9 cellular contexts compared by ENCODE assay signal in genomic region chr9:131727184-131727785, GRCh38. TPM values are rescaled to one million over a fixed set of nuclear protein-coding genes. Genes with fewer than 3 reads are reported as not detected.
DNase-seq lines count a peak whose midpoint lies in the region; ATAC-seq and TF ChIP-seq lines count a peak whose summit lies in the region.
"Had no signal": no experiment of that assay in that cellular context is flagged by ENCODE, and none has a peak within 500 bp of the region (broad histone marks: within the 10 kb centered on the region; RNA-seq: fewer than 3 reads in every experiment).

No MANE protein-coding gene starts in this region.

- peaks cover 21% of the 10 kb centered on the region for H3K79me1 ChIP-seq in mesendoderm (ENCODE audit: low read length)

- no peak overlapping the region for H2BK15ac ChIP-seq in mesendoderm (replicated peaks; ENCODE audit: low read depth)

- no peaks in the 10 kb centered on the region for H3K36me3 ChIP-seq in ACC112 (ENCODE audit: insufficient read depth, low read length)
- H3K36me3 ChIP-seq in HUES48 (ENCODE audit: control insufficient read depth, insufficient read depth, low read length), result no peaks in the 10 kb centered on the region
- H3K36me3 ChIP-seq in mesendoderm (ENCODE audit: control insufficient read depth, insufficient read depth, low read length), result no peaks in the 10 kb centered on the region

- peaks cover 39% of the 10 kb centered on the region for H3K4me1 ChIP-seq in ACC112 (ENCODE audit: control insufficient read depth, insufficient read depth, low read length, unreplicated experiment)
- H3K4me1 ChIP-seq in HUES48 (ENCODE audit: control insufficient read depth, insufficient read depth, low read length), result peaks cover 32% of the 10 kb centered on the region
- peaks cover 7% of the 10 kb centered on the region for H3K4me1 ChIP-seq in mesendoderm (ENCODE audit: control insufficient read depth, low read depth, low read length)

- WGBS in mesendoderm (ENCODE audit: extremely low coverage, insufficient coverage, low lambda C conversion rate), result no CpG with 5 or more reads among the region's 7 CpGs

- ATAC-seq in HG02885 (IDR thresholded peaks at IDR 0.05; ENCODE audit: poor library complexity, unreplicated experiment) (no peak), HG02870 (IDR thresholded peaks at IDR 0.05; ENCODE audit: unreplicated experiment) (no peak)

- no peak overlapping the region for H3K4ac ChIP-seq in mesendoderm (ENCODE audit: low read depth, low read length)

- DNase-seq in astrocyte of the spinal cord (ENCODE audit: low read depth, low spot score), result peak; percentile 54
- peak; percentile 65 for DNase-seq in mesendoderm
- DNase-seq in retina, result no peak
- DNase-seq in germinal center (ENCODE audit: low spot score), result no peak
- DNase-seq: activated CD8-positive, alpha-beta memory T cell treated with anti-CD3 and anti-CD28 coated beads, Interleukin-2, amount 50 U/mL, for 48 hours had no signal

- no peaks in the 10 kb centered on the region for H3K9me3 ChIP-seq in HUES48 (ENCODE audit: control insufficient read depth, insufficient read depth, low read length)

- H2AK5ac ChIP-seq in mesendoderm (ENCODE audit: low read length), result no peak overlapping the region

- H3K27ac ChIP-seq in ACC112 (ENCODE audit: low read depth, low read length) (peak overlapping the region; percentile 27; the same call in 1 of the 2 replicates), HUES48 (ENCODE audit: low read depth, low read length) (peak overlapping the region; percentile 48), mesendoderm (ENCODE audit: low read depth, low read length) (no peak overlapping the region)

- H3K4me3 ChIP-seq in ACC112 (ENCODE audit: low read depth, low read length), result peak overlapping the region; percentile 0; the same call in 1 of the 2 replicates
- no peak overlapping the region for H3K4me3 ChIP-seq in HUES48 (ENCODE audit: low read depth, low read length)
- H3K4me3 ChIP-seq in astrocyte of the spinal cord (ENCODE audit: low read depth, low read length), result no peak overlapping the region
- no peak overlapping the region for H3K4me3 ChIP-seq in mesendoderm (ENCODE audit: low read length)

- in situ Hi-C loops in astrocyte of the spinal cord (cut with HindIII; ENCODE audit: low sequenced_read_pairs), result no loop called here

- H2AFZ ChIP-seq in ACC112 (ENCODE audit: low read length, unreplicated experiment), result no peak overlapping the region

- H3K23ac ChIP-seq in mesendoderm (ENCODE audit: low read length), result no peak overlapping the region

- H3K9ac ChIP-seq in HUES48 (ENCODE audit: low read depth, low read length), result no peak overlapping the region
- no peak overlapping the region for H3K9ac ChIP-seq in mesendoderm (ENCODE audit: low read length)

- H4K5ac ChIP-seq in mesendoderm (ENCODE audit: low read length), result no peak overlapping the region

- H2BK120ac ChIP-seq in mesendoderm (ENCODE audit: low read depth, low read length), result no peak overlapping the region

- no peak overlapping the region for H3K4me2 ChIP-seq in mesendoderm (ENCODE audit: low read length)

- no peak overlapping the region for H3K18ac ChIP-seq in mesendoderm (ENCODE audit: low read length)

- no peak overlapping the region for H3K56ac ChIP-seq in mesendoderm (ENCODE audit: low read length)

- peaks cover 55% of the 10 kb centered on the region for H3K79me2 ChIP-seq in ACC112 (ENCODE audit: control insufficient read depth, insufficient read depth, low read length, unreplicated experiment)
- peaks cover 46% of the 10 kb centered on the region for H3K79me2 ChIP-seq in mesendoderm (ENCODE audit: control insufficient read depth, insufficient read depth, low read length)

- no peak for TF ChIP-seq CTCF in astrocyte of the spinal cord (IDR thresholded peaks at IDR 0.05; ENCODE audit: low read depth, low read length)

- H3K27me3 ChIP-seq in ACC112 (ENCODE audit: insufficient read depth, low read length), result no peaks in the 10 kb centered on the region
- H3K27me3 ChIP-seq in HUES48 (ENCODE audit: control insufficient read depth, insufficient read depth, low read length), result no peaks in the 10 kb centered on the region
- H3K27me3 ChIP-seq in mesendoderm (ENCODE audit: insufficient read depth, low read length, poor library complexity), result no peaks in the 10 kb centered on the region

- no peak overlapping the region for H2BK5ac ChIP-seq in mesendoderm (ENCODE audit: low read length)

- H4K8ac ChIP-seq in mesendoderm (ENCODE audit: low read depth, low read length), result no peak overlapping the region

RNA-seq across cellular contexts. Expression of gene RAPGEF1, which starts 12.6 kb away (rescaled TPM):
- polyA plus RNA-seq in mesendoderm (2013, experiment 1 of 2), result 43.2 TPM
- polyA plus RNA-seq in mesendoderm (2013, experiment 2 of 2), result 44.5 TPM

Comparison
In these comparisons a context has a peak if more than half of its experiments do, and no peak if none do; other contexts are left out.
1. DNase-seq: peak in astrocyte of the spinal cord (single experiment) and mesendoderm (single experiment); none in retina (single experiment) and germinal center (single experiment).